ENCODE assay signal across 10 cellular contexts in genomic region chr7:100710452-100710851, GRCh38. TPM values are rescaled to one million over a fixed set of nuclear protein-coding genes. Genes with fewer than 3 reads are reported as not detected.
"Had no signal": no experiment of that assay in that cellular context is flagged by ENCODE, and none has a peak within 500 bp of the region (broad histone marks: within the 10 kb centered on the region; RNA-seq: fewer than 3 reads in every experiment).

No MANE protein-coding gene starts in this region.

- ATAC-seq: K562 had no signal

- H3K9ac ChIP-seq: GM23248 had no signal

- FAIRE-seq: K562 had no signal

- H3K27ac Mint-ChIP-seq: H9, HFFc6 had no signal

- H3K4me3 Mint-ChIP-seq: H9, HFFc6 had no signal

- H2AFZ ChIP-seq: GM23248 had no signal

- H3K27ac ChIP-seq: GM23248, HL-60 had no signal

- H3K9me3 Mint-ChIP-seq: HFFc6 had no signal

- DNase-seq: GM23248, GOT3, H9, HCEC 1CT, HFFc6, IMR-90 had no signal

- H3K4me3 ChIP-seq: GM23248, K562 had no signal

RNA-seq across cellular contexts. Expression of gene EPO, which starts 9.8 kb away (rescaled TPM):
- total RNA-seq: GM23248, H4, HFFc6, HT1080, IMR-90, K562 had no signal
- polyA plus RNA-seq: GM23248, IMR-90 had no signal

RNA-seq across cellular contexts. Expression of gene ZAN, which starts 22.9 kb away (rescaled TPM):
- total RNA-seq: GM23248, H4, H9, HFFc6, HT1080, IMR-90, K562 had no signal
- polyA plus RNA-seq: GM23248, IMR-90, K562 had no signal
